Comparison of ENCODE assay signal across 8 cellular contexts in the genomic region with DNA sequence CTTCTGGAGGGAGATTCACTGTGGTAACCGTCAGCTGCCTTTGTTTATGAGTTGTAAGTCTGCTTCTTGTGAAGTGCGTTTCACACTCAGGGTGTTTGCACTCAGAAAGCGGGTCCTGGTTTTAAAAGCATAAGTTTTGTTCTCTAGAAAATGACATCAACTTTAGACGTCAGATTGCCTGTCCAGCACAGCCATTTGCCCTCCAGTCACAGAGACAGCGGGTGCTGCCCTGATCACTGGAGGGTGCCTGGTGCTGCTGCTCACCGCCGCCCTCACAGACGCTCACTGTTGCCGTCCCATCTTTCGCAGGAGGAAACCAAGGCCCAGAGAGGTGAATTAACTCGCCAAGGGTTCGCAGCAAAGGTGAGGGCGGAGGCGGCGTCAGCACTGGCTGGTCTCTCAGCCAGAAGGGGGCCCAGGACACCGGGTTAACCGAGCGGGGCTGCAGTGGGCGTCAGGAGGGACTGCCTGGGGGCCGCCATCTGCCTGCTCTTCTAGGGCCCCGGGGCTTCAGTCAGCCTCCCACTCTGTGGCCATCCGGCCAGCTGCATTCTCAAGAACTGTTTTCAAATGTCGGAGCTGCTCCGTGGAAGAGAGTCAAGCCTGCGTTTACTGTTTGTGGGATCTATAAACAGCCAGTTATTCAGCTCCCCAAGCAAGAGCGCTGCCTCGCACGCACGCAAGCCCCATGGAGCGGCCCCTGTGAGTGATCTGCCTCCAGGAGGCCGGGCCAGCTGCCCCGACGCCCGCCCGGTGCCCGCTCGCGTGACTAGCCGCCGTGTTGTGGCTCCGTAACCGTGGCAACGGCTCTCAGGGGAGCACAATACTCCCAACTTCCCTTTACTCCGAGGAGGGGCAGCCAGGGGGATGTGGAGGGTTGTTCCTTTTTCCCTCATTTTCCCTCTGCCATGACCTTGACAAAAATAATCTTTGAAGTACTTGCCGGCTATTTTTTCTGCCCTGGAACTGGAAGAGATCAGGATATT. TPM values are rescaled to one million over a fixed set of nuclear protein-coding genes. Genes with fewer than 3 reads are reported as not detected.
DNase-seq lines count a peak whose midpoint lies in the region; ATAC-seq and TF ChIP-seq lines count a peak whose summit lies in the region.

No MANE protein-coding gene starts in this region.

- peaks cover 27% of the 10 kb centered on the region for H3K27me3 Mint-ChIP-seq in activated naive CD4-positive, alpha-beta T cell treated with anti-CD3 and anti-CD28 coated beads for 36 hours (ENCODE audit: low read depth)

- no peaks in the 10 kb centered on the region for H3K9me3 ChIP-seq in psoas muscle

- TF ChIP-seq CTCF in GM20000 (IDR thresholded peaks at IDR 0.05; ENCODE audit: extremely low read depth, missing control alignments) (no peak), psoas muscle (IDR thresholded peaks at IDR 0.05) (no peak)

- ATAC-seq in HG03565 (IDR thresholded peaks at IDR 0.05; ENCODE audit: unreplicated experiment) (peak; percentile 51), psoas muscle (peak; percentile 36 to 80 (median 57))

- intact Hi-C loops in activated naive CD4-positive, alpha-beta T cell treated with anti-CD3 and anti-CD28 coated beads for 36 hours (cut with micrococcal nuclease), result no loop called here
- intact Hi-C loops in cardiac septum (cut with DNase I) (no loop called here), psoas muscle (cut with DNase I) (no loop called here)

- DNase-seq in DMS79 (lab: John Stamatoyannopoulos, UW) (peak; percentile 90), GM20000 (ENCODE audit: low spot score) (peak; percentile 86), NCI-H748 treated with DMSO at 0.1 percent for 48 hours (lab: John Stamatoyannopoulos, UW) (peak; percentile 99), cardiac septum (ENCODE audit: low spot score) (peak; percentile 82), psoas muscle (peak; percentile 89), RKO (ENCODE audit: low spot score) (no peak)
- DNase-seq in activated naive CD4-positive, alpha-beta T cell treated with anti-CD3 and anti-CD28 coated beads for 36 hours, result peak; percentile 82

- peaks cover 4% of the 10 kb centered on the region for H3K4me1 ChIP-seq in psoas muscle

- no peak overlapping the region for H3K27ac Mint-ChIP-seq in activated naive CD4-positive, alpha-beta T cell treated with anti-CD3 and anti-CD28 coated beads for 36 hours

- WGBS in psoas muscle, 3 donors, result 29 to 31% (median 29%) methylated on average over 43 to 45 of the region's 45 CpGs

- H3K36me3 Mint-ChIP-seq in activated naive CD4-positive, alpha-beta T cell treated with anti-CD3 and anti-CD28 coated beads for 36 hours (ENCODE audit: low read depth), result no peaks in the 10 kb centered on the region

- no peaks in the 10 kb centered on the region for H3K9me3 Mint-ChIP-seq in activated naive CD4-positive, alpha-beta T cell treated with anti-CD3 and anti-CD28 coated beads for 36 hours

- H3K27me3 ChIP-seq in psoas muscle (ENCODE audit: insufficient read depth in 3 of 3, low read length in 2 of 3), result peaks cover 0 to 39% (median 3%) of the 10 kb centered on the region in 3 donors

- peaks cover 14% of the 10 kb centered on the region for H3K4me1 Mint-ChIP-seq in activated naive CD4-positive, alpha-beta T cell treated with anti-CD3 and anti-CD28 coated beads for 36 hours (ENCODE audit: low read depth)

- no peak overlapping the region for H3K27ac ChIP-seq in psoas muscle

- H3K4me3 ChIP-seq in psoas muscle, result peak overlapping the region; percentile 10

- H3K36me3 ChIP-seq in psoas muscle (ENCODE audit: insufficient read depth in 1 of 2, low read depth in 1 of 2), result no peaks in the 10 kb centered on the region

- CTCF ChIA-PET in activated naive CD4-positive, alpha-beta T cell treated with anti-CD3 and anti-CD28 coated beads for 36 hours (lab: Charles Lee), result interaction anchor here (1.0 kb wide), 1 partner anchor 82 kb away, joined by 3 read pairs; no protein-coding TSS in a partner anchor

- H3K4me3 Mint-ChIP-seq in activated naive CD4-positive, alpha-beta T cell treated with anti-CD3 and anti-CD28 coated beads for 36 hours, result no peak overlapping the region

RNA-seq across cellular contexts. Expression of gene EXOC3, which starts 43.4 kb away (rescaled TPM):
- 10 to 100 TPM; 41.6 to 41.7 TPM for total RNA-seq in activated naive CD4-positive, alpha-beta T cell treated with anti-CD3 and anti-CD28 coated beads for 36 hours
- total RNA-seq in cardiac septum (42.9 TPM), psoas muscle (10 to 100 TPM; 55.8 to 62.7 (median 59.1) TPM)
- polyA plus RNA-seq in psoas muscle, result 10 to 100 TPM; 38.2 to 63.4 (median 49.4) TPM
